16 cellular contexts compared by ENCODE assay signal in the genomic region with DNA sequence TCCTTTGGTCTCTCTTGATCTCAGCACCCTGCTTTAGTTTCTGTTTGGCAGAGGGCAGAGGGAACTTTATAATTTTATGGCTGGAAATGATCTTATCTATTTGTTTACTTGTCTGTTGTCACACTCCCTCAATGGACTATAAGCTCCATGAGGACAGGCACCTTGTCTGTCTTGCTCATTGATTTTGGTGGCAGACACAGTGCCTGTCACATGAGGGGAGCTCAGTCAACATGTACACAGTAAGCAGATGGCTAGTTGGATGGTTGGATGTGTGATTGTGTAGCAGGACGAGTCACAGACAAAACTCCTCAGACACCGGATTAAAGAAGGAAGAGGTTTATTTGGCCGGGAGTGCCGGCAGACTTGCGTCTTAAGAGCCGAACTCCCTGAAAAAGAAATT.
DNase-seq lines count a peak whose midpoint lies in the region; ATAC-seq and TF ChIP-seq lines count a peak whose summit lies in the region.
"Had no signal": no experiment of that assay in that cellular context is flagged by ENCODE, and none has a peak within 500 bp of the region (broad histone marks: within the 10 kb centered on the region; RNA-seq: fewer than 3 reads in every experiment).

No MANE protein-coding gene starts in this region.

- peaks cover 0 to 3% (median 0%) of the 10 kb centered on the region in 12 donors for H3K4me1 ChIP-seq in heart left ventricle
- H3K4me1 ChIP-seq: A549; BLaER1 treated with 17β-estradiol and CSF1 and Interleukin-3, amounts not matched to agents 10 nM and 100 nM; Caco-2 had no signal

- no peak overlapping the region for H3K27ac ChIP-seq in heart left ventricle
- H3K27ac ChIP-seq: 22Rv1; A549; BLaER1 treated with 17β-estradiol and CSF1 and Interleukin-3, amounts not matched to agents 10 nM and 100 nM; C4-2B had no signal

- intact Hi-C loops in cardiac septum (cut with DNase I) (no loop called here), heart left ventricle (cut with DNase I) (no loop called here)

- no peak for TF ChIP-seq CTCF in heart left ventricle (IDR thresholded peaks at IDR 0.05)

- no peak overlapping the region for H3K4me3 ChIP-seq in heart left ventricle
- H3K4me3 ChIP-seq: A549; BLaER1 treated with 17β-estradiol and CSF1 and Interleukin-3, amounts not matched to agents 10 nM and 100 nM had no signal

- no peaks in the 10 kb centered on the region for H3K9me3 ChIP-seq in heart left ventricle
- H3K9me3 ChIP-seq: A549, Caco-2 had no signal

- ATAC-seq in heart left ventricle: no peak
- ATAC-seq: A549; CD8-positive, alpha-beta T cell had no signal

- DNase-seq in cardiac septum (ENCODE audit: low spot score) (peak; percentile 17), heart left ventricle (no peak), mesenteric fat pad (ENCODE audit: low spot score) (peak; percentile 26), HuH-7.5 (ENCODE audit: low spot score) (no peak), NCI-H526 (lab: John Stamatoyannopoulos, UW) (no peak)
- DNase-seq: AML-193; Caco-2; Calu3; CD4-positive, alpha-beta T cell; CD8-positive, alpha-beta T cell; DMS79 treated with DMSO at 0.1 percent for 48 hours; GF-D8 had no signal

- TF ChIP-seq POLR2A in heart left ventricle (IDR thresholded peaks at IDR 0.05): no peak

- WGBS in heart left ventricle, 4 donors: 88 to 92% (median 90%) methylated on average over 6 of the region's 6 CpGs

- peaks cover 0 to 4% (median 0%) of the 10 kb centered on the region in 9 donors for H3K27me3 ChIP-seq in heart left ventricle
- H3K27me3 ChIP-seq: BLaER1 treated with 17β-estradiol and CSF1 and Interleukin-3, amounts not matched to agents 10 nM and 100 nM had no signal

- peaks cover 0 to 82% (median 18%) of the 10 kb centered on the region in 9 donors for H3K36me3 ChIP-seq in heart left ventricle
- H3K36me3 ChIP-seq: BLaER1 treated with 17β-estradiol and CSF1 and Interleukin-3, amounts not matched to agents 10 nM and 100 nM had no signal

Comparison
In these comparisons a context has a peak if more than half of its experiments do, and no peak if none do; other contexts are left out.
1. DNase-seq: peak in cardiac septum (single experiment) and mesenteric fat pad (single experiment); none in heart left ventricle (0 of 5), HuH-7.5 (single experiment) and NCI-H526 (0 of 2).